Comparison of ENCODE assay signal across 11 cellular contexts in genomic region chr1:207938016-207938415, GRCh38. TPM values are rescaled to one million over a fixed set of nuclear protein-coding genes. Genes with fewer than 3 reads are reported as not detected.
DNase-seq lines count a peak whose midpoint lies in the region; TF ChIP-seq lines count a peak whose summit lies in the region.
"Had no signal": no experiment of that assay in that cellular context is flagged by ENCODE, and none has a peak within 500 bp of the region (broad histone marks: within the 10 kb centered on the region; RNA-seq: fewer than 3 reads in every experiment).

No MANE protein-coding gene starts in this region.

- CTCF ChIA-PET in PC-9 (lab: Charles Lee): interaction anchor here (0.5 kb wide), 1 partner anchor 84 kb away, joined by 6 read pairs; no protein-coding TSS in a partner anchor

- TF ChIP-seq CTCF in Loucy (conservative IDR thresholded peaks at IDR 0.05; ENCODE audit: low read length): no peak
- TF ChIP-seq CTCF in ascending aorta (IDR thresholded peaks at IDR 0.05): no peak
- TF ChIP-seq CTCF in coronary artery (IDR thresholded peaks at IDR 0.05): no peak
- no peak for TF ChIP-seq CTCF in PC-9 (conservative IDR thresholded peaks at IDR 0.05)

- H3K27ac ChIP-seq in ascending aorta (peak overlapping the region; percentile 29 to 53), coronary artery (no peak overlapping the region), PC-9 (no peak overlapping the region)

- H3K9me3 ChIP-seq in Loucy (ENCODE audit: insufficient read depth, low read depth, low read length) (0 out of 2 replicates have a peak, but pooled peaks cover 4% of the 10 kb centered on the region), ascending aorta (no peaks in the 10 kb centered on the region), PC-9 (ENCODE audit: insufficient read depth, low read depth) (no peaks in the 10 kb centered on the region)

- intact Hi-C loops in ascending aorta (cut with DNase I): loop anchor here (1.0 kb wide), 1 partner anchor 21 kb away; no protein-coding TSS in a partner anchor
- intact Hi-C loops in PC-9 (cut with micrococcal nuclease; ENCODE audit: unreplicated experiment): no loop called here

- POLR2A ChIA-PET in PC-9 (lab: Charles Lee; ENCODE audit: unreplicated experiment): no interaction called here

- H3K9ac ChIP-seq in Loucy (ENCODE audit: low read depth, low read length, poor library complexity, severe bottlenecking): no peak overlapping the region

- H3K4me2 ChIP-seq in Loucy (ENCODE audit: low read depth, low read length, poor library complexity, severe bottlenecking) (no peak overlapping the region), PC-9 (no peak overlapping the region)

- H3K9me2 ChIP-seq in Loucy (replicated peaks; ENCODE audit: low read depth, low read length) (no peaks in the 10 kb centered on the region), PC-9 (ENCODE audit: insufficient read depth) (no peaks in the 10 kb centered on the region)

- peak overlapping the region; percentile 24 for H2AFZ ChIP-seq in Loucy (ENCODE audit: low read length)
- H2AFZ ChIP-seq in PC-9: no peak overlapping the region

- H3K79me2 ChIP-seq in Loucy (ENCODE audit: insufficient read depth, low read length) (no peaks in the 10 kb centered on the region), PC-9 (ENCODE audit: low read depth) (no peaks in the 10 kb centered on the region)

- H3F3A ChIP-seq in Loucy (ENCODE audit: low read depth) (no peaks in the 10 kb centered on the region), PC-9 (ENCODE audit: insufficient read depth, low read depth) (no peaks in the 10 kb centered on the region)

- no peaks in the 10 kb centered on the region for H4K20me1 ChIP-seq in Loucy (ENCODE audit: insufficient read depth, low read length, poor library complexity, severe bottlenecking)
- no peaks in the 10 kb centered on the region for H4K20me1 ChIP-seq in PC-9 (ENCODE audit: insufficient read depth)

- DNase-seq in DMS153 (lab: John Stamatoyannopoulos, UW) (peak; percentile 91), ascending aorta (ENCODE audit: low spot score in 2 of 2) (peak in 1 of 2 donors; percentile 78), kidney tubule cell (ENCODE audit: low spot score) (peak; percentile 69), coronary artery (ENCODE audit: low spot score) (no peak), AML-193 (lab: John Stamatoyannopoulos, UW) (no peak), PC-9 (no peak), hypothalamus (lab: John Stamatoyannopoulos, UW) (no peak)
- DNase-seq: activated CD4-positive, alpha-beta T cell treated with anti-CD3 and anti-CD28 coated beads, Interleukin-2, amount 50 U/mL, for 48 hours; activated naive CD8-positive, alpha-beta T cell treated with anti-CD3 and anti-CD28 coated beads, Interleukin-2, amount 10 ng/mL, durations not matched to agents 7 days and 5 days had no signal

- no TSS peak for BruUV-seq in PC-9 (replicated peaks; lab: Mats Ljungman, UMichigan)

- H3K36me3 ChIP-seq in Loucy (ENCODE audit: insufficient read depth, low read length) (no peaks in the 10 kb centered on the region), ascending aorta (no peaks in the 10 kb centered on the region), PC-9 (ENCODE audit: low read depth) (no peaks in the 10 kb centered on the region)

- H3K4me3 ChIP-seq in Loucy (ENCODE audit: low read length, poor library complexity, severe bottlenecking) (no peak overlapping the region), ascending aorta (no peak overlapping the region), coronary artery (no peak overlapping the region), PC-9 (no peak overlapping the region)
- H3K4me3 ChIP-seq: skin epidermis had no signal

- H3K27me3 ChIP-seq in Loucy (ENCODE audit: insufficient read depth, low read length, poor library complexity, severe bottlenecking) (no peaks in the 10 kb centered on the region), ascending aorta (no peaks in the 10 kb centered on the region), PC-9 (ENCODE audit: insufficient read depth, low read depth) (no peaks in the 10 kb centered on the region; the same call in 1 of the 2 replicates)

- H3K4me1 ChIP-seq in Loucy (ENCODE audit: insufficient read depth, low read length, poor library complexity, severe bottlenecking) (peaks cover 6% of the 10 kb centered on the region), ascending aorta (peaks cover 3 to 18% of the 10 kb centered on the region in 2 donors), PC-9 (replicated peaks; ENCODE audit: insufficient read depth) (no peaks in the 10 kb centered on the region)

RNA-seq across cellular contexts. Expression of gene CD34, which starts 27.1 kb away (rescaled TPM):
- total RNA-seq in ascending aorta: 142 TPM
- not detected in 2 replicates for total RNA-seq in PC-9 (2021)
- total RNA-seq: activated naive CD8-positive, alpha-beta T cell treated with anti-CD3 and anti-CD28 coated beads, Interleukin-2, amount 10 ng/mL, durations not matched to agents 7 days and 5 days had no signal

Comparison
In these comparisons a context has a peak if more than half of its experiments do, and no peak if none do; other contexts are left out.
1. DNase-seq: peak in DMS153 (single experiment) and kidney tubule cell (single experiment); none in coronary artery (single experiment), AML-193 (0 of 2), PC-9 (0 of 2) and hypothalamus (0 of 51).
2. H3K27ac ChIP-seq: peak in ascending aorta (2 of 2); none in coronary artery (0 of 2) and PC-9 (single experiment).
3. RNA of gene CD34, which starts 27.1 kb away (total RNA-seq): 142 TPM in ascending aorta (single experiment); not detected in PC-9; every median in the first group is over 100 times any median in the second.